In genomic region chr20:13995086-13995665, GRCh38 we compare ENCODE assay signal across 8 cellular contexts. TPM values are rescaled to one million over a fixed set of nuclear protein-coding genes. Genes with fewer than 3 reads are reported as not detected.
DNase-seq lines count a peak whose midpoint lies in the region; ATAC-seq and TF ChIP-seq lines count a peak whose summit lies in the region.

MACROD2 (plus strand) TSS chr20:13995516.

- TF ChIP-seq CTCF in AG10803 (conservative IDR thresholded peaks at IDR 0.05; ENCODE audit: low read length) (peak; percentile 14; the same call in 1 of the 2 replicates), esophagus squamous epithelium (IDR thresholded peaks at IDR 0.05) (peak in 2 of 6 experiments; percentile 18 to 30)

- peaks cover 0 to 21% (median 0%) of the 10 kb centered on the region in 3 donors for H3K4me1 ChIP-seq in esophagus squamous epithelium

- H3K27ac ChIP-seq in esophagus squamous epithelium: peak within 1 kb of the TSS; percentile 68 to 88 (median 84)

- peak; percentile 92 for DNase-seq in AG10803 (ENCODE audit: low read depth)
- DNase-seq in NCI-H345 treated with DMSO at 0.1 percent for 48 hours (lab: John Stamatoyannopoulos, UW; ENCODE audit: unreplicated experiment): peak; percentile 99
- peak; percentile 1 to 15 (median 6) for DNase-seq in activated CD8-positive, alpha-beta memory T cell treated with anti-CD3 and anti-CD28 coated beads for 48 hours (ENCODE audit: low read depth in 2 of 3, low spot score in 2 of 3)
- DNase-seq in esophagus squamous epithelium (lab: John Stamatoyannopoulos, UW): peak; percentile 22
- DNase-seq in middle frontal gyrus (ENCODE audit: extremely low spot score, low spot score): peak; percentile 90
- DNase-seq in stimulated activated CD8-positive, alpha-beta memory T cell treated with anti-CD3 and anti-CD28 coated beads, Interleukin-15, amount 100 ng/mL, for 4 hours (ENCODE audit: low read depth in 2 of 2): peak; percentile 1 to 3

- peak; percentile 69 for ATAC-seq in HG02759 (IDR thresholded peaks at IDR 0.05; ENCODE audit: unreplicated experiment)
- ATAC-seq in GM19324 (IDR thresholded peaks at IDR 0.05; ENCODE audit: low FRiP score, unreplicated experiment): no peak

- peak in 3 of 4 donors; percentile 38 to 51 (median 45) for TF ChIP-seq POLR2A in esophagus squamous epithelium (IDR thresholded peaks at IDR 0.05)

- H3K4me3 ChIP-seq in AG10803 (ENCODE audit: low read length) (peak within 1 kb of the TSS; percentile 78), esophagus squamous epithelium (peak within 1 kb of the TSS; percentile 77 to 89 (median 83))

- peaks cover 0 to 12% (median 0%) of the 10 kb centered on the region in 4 donors for H3K27me3 ChIP-seq in esophagus squamous epithelium

- intact Hi-C loops in esophagus squamous epithelium (cut with DNase I): no loop called here

- 0 to 9% methylated on average over 1 to 29 of the region's 61 CpGs for WGBS in esophagus squamous epithelium, 2 donors

- no peaks in the 10 kb centered on the region for H3K36me3 ChIP-seq in esophagus squamous epithelium

- H3K9me3 ChIP-seq in esophagus squamous epithelium: peaks cover 0 to 14% (median 8%) of the 10 kb centered on the region in 3 donors

RNA-seq across cellular contexts. Expression of gene MACROD2, which starts in this region (rescaled TPM):
- total RNA-seq in esophagus squamous epithelium: 1 to 10 TPM; 1.8 to 4.8 (median 2.9) TPM

Comparison
In these comparisons a context has a peak if more than half of its experiments do, and no peak if none do; other contexts are left out.
1. DNase-seq: peak in every context shown above with its lines; median percentile 99 in NCI-H345 treated with DMSO at 0.1 percent for 48 hours; 92 in AG10803; 90 in middle frontal gyrus; 22 in esophagus squamous epithelium; 6 in activated CD8-positive, alpha-beta memory T cell treated with anti-CD3 and anti-CD28 coated beads for 48 hours; 2 in stimulated activated CD8-positive, alpha-beta memory T cell treated with anti-CD3 and anti-CD28 coated beads, Interleukin-15, amount 100 ng/mL, for 4 hours.